10 cellular contexts compared by ENCODE assay signal in the genomic region with DNA sequence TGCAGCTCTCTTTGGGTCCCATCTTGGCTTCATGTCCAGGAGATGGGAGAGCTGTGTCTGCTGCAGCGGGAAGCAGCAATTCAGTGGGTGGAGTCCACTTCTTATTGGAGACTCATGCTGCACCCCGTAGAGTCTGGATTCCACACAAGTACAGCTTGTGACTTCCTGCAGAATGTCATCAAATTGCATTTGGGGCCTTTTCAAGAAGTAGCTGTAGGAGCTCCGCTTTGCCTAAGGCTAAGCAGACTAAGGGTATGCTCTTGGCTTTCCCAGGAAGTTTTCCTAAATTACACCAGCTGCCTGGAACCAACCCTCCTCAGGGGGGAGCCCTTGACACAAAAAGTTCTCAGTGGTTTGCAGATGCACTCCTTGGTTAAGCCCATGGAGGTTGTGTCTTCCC. TPM values are rescaled to one million over a fixed set of nuclear protein-coding genes. Genes with fewer than 3 reads are reported as not detected.
A peak's percentile ranks its signal among the peaks of the same experiment; 100 is the strongest.
DNase-seq lines count a peak whose midpoint lies in the region; ATAC-seq and TF ChIP-seq lines count a peak whose summit lies in the region.
"Had no signal": no experiment of that assay in that cellular context is flagged by ENCODE, and none has a peak within 500 bp of the region (broad histone marks: within the 10 kb centered on the region; RNA-seq: fewer than 3 reads in every experiment).

No MANE protein-coding gene starts in this region.

- no peaks in the 10 kb centered on the region for H3K9me3 Mint-ChIP-seq in activated T-helper 17 cell treated with anti-CD3 and anti-CD28 coated beads, Interleukin-2, amount 50 U/mL, for 72 hours

- H3K27me3 Mint-ChIP-seq in activated T-helper 17 cell treated with anti-CD3 and anti-CD28 coated beads, Interleukin-2, amount 50 U/mL, for 72 hours, result no peaks in the 10 kb centered on the region

- H3K36me3 Mint-ChIP-seq in activated T-helper 17 cell treated with anti-CD3 and anti-CD28 coated beads, Interleukin-2, amount 50 U/mL, for 72 hours (ENCODE audit: low read depth), result no peaks in the 10 kb centered on the region

- H3K9me3 ChIP-seq in heart right ventricle (no peaks in the 10 kb centered on the region), aorta (ENCODE audit: control insufficient read depth, low read length) (no peaks in the 10 kb centered on the region)
- H3K9me3 ChIP-seq: uterus had no signal

- H3K4me3 ChIP-seq in heart right ventricle (no peak overlapping the region), fibroblast of the aortic adventitia (ENCODE audit: low read depth, low read length) (no peak overlapping the region), aorta (ENCODE audit: low read length in 2 of 2) (no peak overlapping the region)
- H3K4me3 ChIP-seq: uterus had no signal

- no peak overlapping the region for H3K27ac ChIP-seq in heart right ventricle
- H3K27ac ChIP-seq in aorta (ENCODE audit: low read depth in 1 of 2, low read length in 2 of 2), result no peak overlapping the region
- H3K27ac ChIP-seq: uterus had no signal

- intact Hi-C loops in heart right ventricle (cut with DNase I) (loop anchor here in 6 of 10 donors (1.0 to 10.0 kb wide), 4 partner anchors 100 to 105 kb away; no protein-coding TSS in a partner anchor), Right ventricle myocardium inferior (cut with DNase I) (no loop called here), aorta (cut with DNase I) (no loop called here)

- no peak overlapping the region for H3K4me3 Mint-ChIP-seq in activated T-helper 17 cell treated with anti-CD3 and anti-CD28 coated beads, Interleukin-2, amount 50 U/mL, for 72 hours

- H3K4me1 ChIP-seq in heart right ventricle, result peaks cover 0 to 24% (median 15%) of the 10 kb centered on the region in 9 donors
- H3K4me1 ChIP-seq in aorta (ENCODE audit: control insufficient read depth in 1 of 2, insufficient read depth in 2 of 2, low read length in 2 of 2), result no peaks in the 10 kb centered on the region
- H3K4me1 ChIP-seq: uterus had no signal

- H3K36me3 ChIP-seq in heart right ventricle, result no peaks in the 10 kb centered on the region
- no peaks in the 10 kb centered on the region for H3K36me3 ChIP-seq in aorta (ENCODE audit: control insufficient read depth in 1 of 2, insufficient read depth in 2 of 2, low read length in 1 of 2)
- H3K36me3 ChIP-seq: uterus had no signal

- no peak overlapping the region for H3K27ac Mint-ChIP-seq in activated T-helper 17 cell treated with anti-CD3 and anti-CD28 coated beads, Interleukin-2, amount 50 U/mL, for 72 hours

- H3K4me1 Mint-ChIP-seq in activated T-helper 17 cell treated with anti-CD3 and anti-CD28 coated beads, Interleukin-2, amount 50 U/mL, for 72 hours, result no peaks in the 10 kb centered on the region

- WGBS in heart right ventricle, 2 donors, result 65 to 69% methylated on average over 3 of the region's 3 CpGs
- WGBS in aorta, 2 donors, result 77% methylated on average over 3 of the region's 3 CpGs

- TF ChIP-seq CTCF in heart right ventricle (IDR thresholded peaks at IDR 0.05), result peak in 8 of 9 donors; percentile 7 to 57 (median 50)
- peak; percentile 34 for TF ChIP-seq CTCF in fibroblast of the aortic adventitia (IDR thresholded peaks at IDR 0.05; ENCODE audit: insufficient read depth, low read length)

- no peak for DNase-seq in heart right ventricle
- DNase-seq in Right ventricle myocardium inferior (ENCODE audit: missing footprints), result no peak
- DNase-seq in RKO (ENCODE audit: low spot score), result peak; percentile 34
- DNase-seq in fibroblast of the aortic adventitia (ENCODE audit: low read depth), result peak; percentile 31
- DNase-seq in aorta, result no peak
- no peak for DNase-seq in SIG-M5 treated with dmso at 0.1 percent for 504 hours (lab: John Stamatoyannopoulos, UW; ENCODE audit: unreplicated experiment)
- DNase-seq: uterus had no signal

- H3K27me3 ChIP-seq in heart right ventricle (no peaks in the 10 kb centered on the region), aorta (ENCODE audit: control insufficient read depth in 1 of 2, insufficient read depth in 2 of 2, low read length in 1 of 2) (no peaks in the 10 kb centered on the region)
- H3K27me3 ChIP-seq: uterus had no signal

- ATAC-seq in heart right ventricle, result peak in 6 of 8 donors; percentile 29 to 59 (median 38)
- ATAC-seq in Right ventricle myocardium inferior, result no peak
- peak; percentile 39 for ATAC-seq in aorta (ENCODE audit: low FRiP score)
- ATAC-seq in activated T-helper 17 cell treated with anti-CD3 and anti-CD28 coated beads, Interleukin-2, amount 50 U/mL, for 72 hours (replicated peaks), result no peak
- ATAC-seq in GM18870 (IDR thresholded peaks at IDR 0.05; ENCODE audit: unreplicated experiment), result no peak

RNA-seq across cellular contexts. Expression of a gene that starts 5.7 kb away (rescaled TPM):
- total RNA-seq in heart right ventricle (10 to 100 TPM in 6 of 10 donors, 1 to 10 TPM in 4; 8.6 to 16.9 (median 12.2) TPM), Right ventricle myocardium inferior (13.9 TPM), fibroblast of the aortic adventitia (ENCODE audit: low replicate concordance) (4.4 and 7.0 TPM in 2 replicates), aorta (10 to 100 TPM; 23.2 to 31.2 TPM)
- polyA plus RNA-seq in heart right ventricle (1 to 10 TPM; 7.9 to 9.6 TPM), aorta (10 to 100 TPM; 14.8 to 17.8 TPM)
- 10 to 100 TPM; 13.7 to 20.9 TPM for total RNA-seq in activated T-helper 17 cell treated with anti-CD3 and anti-CD28 coated beads, Interleukin-2, amount 50 U/mL, for 72 hours

RNA-seq across cellular contexts. Expression of a gene that starts 18.3 kb away (rescaled TPM):
- 10 to 100 TPM; 32.2 to 50.6 (median 36.8) TPM for total RNA-seq in heart right ventricle
- 10 to 100 TPM; 22.4 to 43.1 TPM for polyA plus RNA-seq in heart right ventricle
- total RNA-seq in Right ventricle myocardium inferior, result 39.8 TPM
- 15.4 and 17.7 TPM in 2 replicates for total RNA-seq in fibroblast of the aortic adventitia (ENCODE audit: low replicate concordance)
- 100 to 1,000 TPM in 1 of 2 donors, 10 to 100 TPM in 1; 64.2 to 111 TPM for total RNA-seq in aorta
- 10 to 100 TPM; 25.5 to 80.5 TPM for polyA plus RNA-seq in aorta
- 10 to 100 TPM; 59.2 to 83.7 TPM for total RNA-seq in activated T-helper 17 cell treated with anti-CD3 and anti-CD28 coated beads, Interleukin-2, amount 50 U/mL, for 72 hours

RNA-seq across cellular contexts. Expression of a gene that starts 45.8 kb away (rescaled TPM):
- total RNA-seq in heart right ventricle (100 to 1,000 TPM; 157 to 271 (median 209) TPM), Right ventricle myocardium inferior (191 TPM), fibroblast of the aortic adventitia (ENCODE audit: low replicate concordance) (49.3 and 53.5 TPM in 2 replicates), aorta (10 to 100 TPM; 26.9 to 35.0 TPM)
- polyA plus RNA-seq in heart right ventricle (100 to 1,000 TPM in 1 of 2 donors, 10 to 100 TPM in 1; 80.5 to 196 TPM), aorta (10 to 100 TPM; 32.2 to 39.4 TPM)
- total RNA-seq in activated T-helper 17 cell treated with anti-CD3 and anti-CD28 coated beads, Interleukin-2, amount 50 U/mL, for 72 hours, result 10 to 100 TPM; 33.4 to 42.6 TPM

RNA-seq across cellular contexts. Expression of a gene that starts 49.3 kb away (rescaled TPM):
- total RNA-seq in heart right ventricle, result not detected
- not detected for polyA plus RNA-seq in heart right ventricle
- total RNA-seq in Right ventricle myocardium inferior, result not detected
- total RNA-seq in fibroblast of the aortic adventitia (ENCODE audit: low replicate concordance), result not detected in 2 replicates
- not detected for total RNA-seq in aorta
- not detected for polyA plus RNA-seq in aorta
- total RNA-seq in activated T-helper 17 cell treated with anti-CD3 and anti-CD28 coated beads, Interleukin-2, amount 50 U/mL, for 72 hours, result under 1 TPM in 1 of 2 donors, not detected in 1; 0.26 TPM
- total RNA-seq: T-helper 1 cell treated with Interleukin-12 subunit alpha and Interleukin-12 subunit beta and Interleukin-4 antibody, amounts not matched to agents 30 ng/mL and 1 ng/mL, for 36 hours; uterus had no signal

Comparison
In these comparisons a context has a peak if more than half of its experiments do, and no peak if none do; other contexts are left out.
1. ATAC-seq: peak in heart right ventricle (6 of 8) and aorta (single experiment); none in Right ventricle myocardium inferior (single experiment), activated T-helper 17 cell treated with anti-CD3 and anti-CD28 coated beads, Interleukin-2, amount 50 U/mL, for 72 hours (single experiment) and GM18870 (single experiment).
2. intact Hi-C loops: an anchor here in heart right ventricle (1.0 to 10.0 kb wide); none called in Right ventricle myocardium inferior and aorta.
3. DNase-seq: peak in RKO (single experiment) and fibroblast of the aortic adventitia (single experiment); none in heart right ventricle (0 of 2), Right ventricle myocardium inferior (single experiment), aorta (0 of 2) and SIG-M5 treated with dmso at 0.1 percent for 504 hours (single experiment).